ENCODE assay signal across 9 cellular contexts in the genomic region with DNA sequence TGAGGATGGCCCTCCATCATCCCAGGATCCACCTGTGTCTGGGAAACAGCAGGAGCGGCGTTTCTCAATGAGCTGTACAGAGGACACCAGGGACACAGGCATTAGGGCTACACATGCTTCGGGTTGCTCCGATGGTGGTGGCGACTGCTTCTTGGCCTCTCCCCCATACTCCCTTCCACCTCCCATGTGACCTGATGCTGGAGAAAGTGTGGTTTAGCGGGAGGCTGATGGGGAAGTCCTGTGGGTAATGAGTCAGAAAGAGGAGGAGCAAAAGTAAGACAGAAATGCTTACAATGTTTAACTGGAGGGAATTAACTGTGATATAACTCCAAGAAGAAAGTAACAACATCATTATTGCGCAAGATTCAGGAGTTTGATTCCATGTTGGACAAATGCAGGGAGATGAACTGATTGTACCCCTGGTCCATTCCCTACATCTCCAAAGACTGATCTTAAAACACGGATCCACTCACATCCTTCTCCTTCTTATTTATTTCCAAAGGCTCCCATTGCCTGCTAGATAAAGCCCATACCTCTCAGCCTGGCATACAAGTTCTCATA.
DNase-seq lines count a peak whose midpoint lies in the region; ATAC-seq lines count a peak whose summit lies in the region.
"Had no signal": no experiment of that assay in that cellular context is flagged by ENCODE, and none has a peak within 500 bp of the region (broad histone marks: within the 10 kb centered on the region; RNA-seq: fewer than 3 reads in every experiment).

No MANE protein-coding gene starts in this region.

- peak; percentile 86 for ATAC-seq in HG03442 (IDR thresholded peaks at IDR 0.05; ENCODE audit: unreplicated experiment)

- CTCF ChIA-PET in activated CD4-positive, alpha-beta T cell treated with anti-CD3 and anti-CD28 coated beads, Interleukin-2, amount 10 ng/mL, durations not matched to agents 7 days and 5 days (lab: Charles Lee) = no interaction called here

- H3K4me3 Mint-ChIP-seq in activated CD4-positive, alpha-beta T cell treated with anti-CD3 and anti-CD28 coated beads, Interleukin-2, amount 10 ng/mL, durations not matched to agents 7 days and 5 days = no peak overlapping the region
- H3K4me3 Mint-ChIP-seq in activated T-helper 1 cell treated with anti-CD3 and anti-CD28 coated beads, Interleukin-12 subunit alpha, Interleukin-12 subunit beta, Interleukin-2, Interleukin-4 antibody, amounts not matched to agents 30 ng/mL and 10 ng/mL and 1 ng/mL, durations not matched to agents 14 hours and 24 hours and 36 hours = peak overlapping the region; percentile 22
- H3K4me3 Mint-ChIP-seq: activated naive CD4-positive, alpha-beta T cell treated with anti-CD3 and anti-CD28 coated beads, Interleukin-2, amount 50 U/mL, for 24 hours had no signal

- no peaks in the 10 kb centered on the region for H3K36me3 Mint-ChIP-seq in activated CD4-positive, alpha-beta T cell treated with anti-CD3 and anti-CD28 coated beads, Interleukin-2, amount 10 ng/mL, durations not matched to agents 7 days and 5 days (ENCODE audit: low read depth)
- no peaks in the 10 kb centered on the region for H3K36me3 Mint-ChIP-seq in activated T-helper 1 cell treated with anti-CD3 and anti-CD28 coated beads, Interleukin-12 subunit alpha, Interleukin-12 subunit beta, Interleukin-2, Interleukin-4 antibody, amounts not matched to agents 30 ng/mL and 10 ng/mL and 1 ng/mL, durations not matched to agents 14 hours and 24 hours and 36 hours (ENCODE audit: low read depth)
- H3K36me3 Mint-ChIP-seq: activated naive CD4-positive, alpha-beta T cell treated with anti-CD3 and anti-CD28 coated beads, Interleukin-2, amount 50 U/mL, for 24 hours had no signal

- H3K27ac Mint-ChIP-seq in activated CD4-positive, alpha-beta T cell treated with anti-CD3 and anti-CD28 coated beads, Interleukin-2, amount 10 ng/mL, durations not matched to agents 7 days and 5 days = no peak overlapping the region
- peak overlapping the region; percentile 64 for H3K27ac Mint-ChIP-seq in activated T-helper 1 cell treated with anti-CD3 and anti-CD28 coated beads, Interleukin-12 subunit alpha, Interleukin-12 subunit beta, Interleukin-2, Interleukin-4 antibody, amounts not matched to agents 30 ng/mL and 10 ng/mL and 1 ng/mL, durations not matched to agents 14 hours and 24 hours and 36 hours
- H3K27ac Mint-ChIP-seq: activated naive CD4-positive, alpha-beta T cell treated with anti-CD3 and anti-CD28 coated beads, Interleukin-2, amount 50 U/mL, for 24 hours had no signal

- intact Hi-C loops in activated T-helper 1 cell treated with anti-CD3 and anti-CD28 coated beads, Interleukin-12 subunit alpha, Interleukin-12 subunit beta, Interleukin-2, Interleukin-4 antibody, amounts not matched to agents 30 ng/mL and 10 ng/mL and 1 ng/mL, durations not matched to agents 14 hours and 24 hours and 36 hours (cut with micrococcal nuclease) = loop anchor here (5.0 kb wide), 1 partner anchor 157 kb away; no protein-coding TSS in a partner anchor

- in situ Hi-C loops in G401 (cut with HindIII; ENCODE audit: low sequenced_read_pairs) = no loop called here

- peak; percentile 44 for DNase-seq in activated CD4-positive, alpha-beta T cell treated with anti-CD3 and anti-CD28 coated beads, Interleukin-2, amount 10 ng/mL, durations not matched to agents 7 days and 5 days
- no peak for DNase-seq in activated CD4-positive, alpha-beta T cell treated with anti-CD3 and anti-CD28 coated beads, Interleukin-2, amount 50 U/mL, for 1 hour
- DNase-seq in activated T-helper 1 cell treated with anti-CD3 and anti-CD28 coated beads, Interleukin-12 subunit alpha, Interleukin-12 subunit beta, Interleukin-2, Interleukin-4 antibody, amounts not matched to agents 30 ng/mL and 10 ng/mL and 1 ng/mL, durations not matched to agents 14 hours and 24 hours and 36 hours (ENCODE audit: low spot score) = peak; percentile 32
- DNase-seq in stimulated activated CD8-positive, alpha-beta memory T cell treated with anti-CD3 and anti-CD28 coated beads, Interleukin-15, amount 100 ng/mL, for 48 hours (ENCODE audit: low read depth in 2 of 2) = peak; percentile 5 to 30
- DNase-seq in G401 (ENCODE audit: low spot score) (no peak), DMS79 treated with DMSO at 0.1 percent for 48 hours (lab: John Stamatoyannopoulos, UW) (no peak), iPS-NIHi7 (ENCODE audit: extremely low spot score) (no peak)

- POLR2A ChIA-PET in activated CD4-positive, alpha-beta T cell treated with anti-CD3 and anti-CD28 coated beads, Interleukin-2, amount 10 ng/mL, durations not matched to agents 7 days and 5 days (lab: Charles Lee) = no interaction called here

- no peaks in the 10 kb centered on the region for H3K9me3 Mint-ChIP-seq in activated CD4-positive, alpha-beta T cell treated with anti-CD3 and anti-CD28 coated beads, Interleukin-2, amount 10 ng/mL, durations not matched to agents 7 days and 5 days
- H3K9me3 Mint-ChIP-seq in activated T-helper 1 cell treated with anti-CD3 and anti-CD28 coated beads, Interleukin-12 subunit alpha, Interleukin-12 subunit beta, Interleukin-2, Interleukin-4 antibody, amounts not matched to agents 30 ng/mL and 10 ng/mL and 1 ng/mL, durations not matched to agents 14 hours and 24 hours and 36 hours = no peaks in the 10 kb centered on the region
- H3K9me3 Mint-ChIP-seq: activated naive CD4-positive, alpha-beta T cell treated with anti-CD3 and anti-CD28 coated beads, Interleukin-2, amount 50 U/mL, for 24 hours had no signal

- H3K27me3 Mint-ChIP-seq in activated CD4-positive, alpha-beta T cell treated with anti-CD3 and anti-CD28 coated beads, Interleukin-2, amount 10 ng/mL, durations not matched to agents 7 days and 5 days = peaks cover 15% of the 10 kb centered on the region
- peaks cover 7% of the 10 kb centered on the region for H3K27me3 Mint-ChIP-seq in activated T-helper 1 cell treated with anti-CD3 and anti-CD28 coated beads, Interleukin-12 subunit alpha, Interleukin-12 subunit beta, Interleukin-2, Interleukin-4 antibody, amounts not matched to agents 30 ng/mL and 10 ng/mL and 1 ng/mL, durations not matched to agents 14 hours and 24 hours and 36 hours (ENCODE audit: insufficient read depth)

- H3K4me1 Mint-ChIP-seq in activated CD4-positive, alpha-beta T cell treated with anti-CD3 and anti-CD28 coated beads, Interleukin-2, amount 10 ng/mL, durations not matched to agents 7 days and 5 days = peaks cover 20% of the 10 kb centered on the region
- H3K4me1 Mint-ChIP-seq in activated T-helper 1 cell treated with anti-CD3 and anti-CD28 coated beads, Interleukin-12 subunit alpha, Interleukin-12 subunit beta, Interleukin-2, Interleukin-4 antibody, amounts not matched to agents 30 ng/mL and 10 ng/mL and 1 ng/mL, durations not matched to agents 14 hours and 24 hours and 36 hours (ENCODE audit: low read depth) = peaks cover 16% of the 10 kb centered on the region
- H3K4me1 Mint-ChIP-seq: activated naive CD4-positive, alpha-beta T cell treated with anti-CD3 and anti-CD28 coated beads, Interleukin-2, amount 50 U/mL, for 24 hours had no signal

Comparison
In these comparisons a context has a peak if more than half of its experiments do, and no peak if none do; other contexts are left out.
1. DNase-seq: peak in activated CD4-positive, alpha-beta T cell treated with anti-CD3 and anti-CD28 coated beads, Interleukin-2, amount 10 ng/mL, durations not matched to agents 7 days and 5 days (single experiment), activated T-helper 1 cell treated with anti-CD3 and anti-CD28 coated beads, Interleukin-12 subunit alpha, Interleukin-12 subunit beta, Interleukin-2, Interleukin-4 antibody, amounts not matched to agents 30 ng/mL and 10 ng/mL and 1 ng/mL, durations not matched to agents 14 hours and 24 hours and 36 hours (single experiment) and stimulated activated CD8-positive, alpha-beta memory T cell treated with anti-CD3 and anti-CD28 coated beads, Interleukin-15, amount 100 ng/mL, for 48 hours (2 of 2); none in activated CD4-positive, alpha-beta T cell treated with anti-CD3 and anti-CD28 coated beads, Interleukin-2, amount 50 U/mL, for 1 hour (single experiment), G401 (single experiment), DMS79 treated with DMSO at 0.1 percent for 48 hours (single experiment) and iPS-NIHi7 (single experiment).